Comparison of ENCODE assay signal across 24 cellular contexts in the genomic region with DNA sequence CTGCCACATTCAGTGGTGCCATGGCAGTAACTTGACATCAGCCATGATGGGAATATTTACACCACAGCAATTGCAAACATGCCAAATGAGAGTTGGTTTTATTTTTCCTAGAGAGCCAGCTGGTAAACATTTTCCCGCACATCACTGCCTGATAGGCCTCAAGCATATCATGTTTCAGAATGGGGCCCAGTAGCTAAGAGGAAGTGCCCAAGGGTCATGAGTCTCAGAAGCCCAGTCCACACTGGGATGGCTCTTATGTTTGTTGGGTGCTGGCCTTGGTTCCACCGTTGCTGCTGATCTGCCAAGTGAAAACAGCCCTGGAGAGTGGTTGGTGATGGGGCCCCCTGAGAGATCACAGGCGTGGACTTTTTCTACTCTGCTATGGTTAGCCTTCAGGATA.
"Had no signal": no experiment of that assay in that cellular context is flagged by ENCODE, and none has a peak within 500 bp of the region (broad histone marks: within the 10 kb centered on the region; RNA-seq: fewer than 3 reads in every experiment).

No MANE protein-coding gene starts in this region.

- H3K27ac Mint-ChIP-seq: activated CD4-positive, alpha-beta T cell treated with anti-CD3 and anti-CD28 coated beads, Interleukin-2, amount 10 ng/mL, durations not matched to agents 24 days and 14 days; activated CD8-positive, alpha-beta T cell treated with anti-CD3 and anti-CD28 coated beads for 36 hours; activated T-helper 17 cell treated with anti-CD3 and anti-CD28 coated beads, Interleukin-2, amount 50 U/mL, for 72 hours; endodermal cell; naive thymus-derived CD4-positive, alpha-beta T cell; neural progenitor cell; progenitor cell of endocrine pancreas; stimulated activated naive CD8-positive, alpha-beta T cell treated with anti-CD3 and anti-CD28 coated beads, Interleukin-15, amount 100 ng/mL, for 72 hours had no signal

- H3K4me1 ChIP-seq: body of pancreas, foreskin keratinocyte, neural progenitor cell, right atrium auricular region, suprapubic skin, transverse colon, uterus had no signal

- H3K27me3 ChIP-seq: body of pancreas, left lung, neural progenitor cell, right atrium auricular region, suprapubic skin, transverse colon, uterus had no signal

- ATAC-seq: activated CD8-positive, alpha-beta T cell treated with anti-CD3 and anti-CD28 coated beads for 36 hours; activated T-helper 17 cell treated with anti-CD3 and anti-CD28 coated beads, Interleukin-2, amount 50 U/mL, for 72 hours; body of pancreas; foreskin keratinocyte; left lung; naive thymus-derived CD4-positive, alpha-beta T cell; stimulated activated naive CD8-positive, alpha-beta T cell treated with anti-CD3 and anti-CD28 coated beads, Interleukin-15, amount 100 ng/mL, for 72 hours had no signal

- H3K27ac ChIP-seq: body of pancreas, epithelial cell of prostate, foreskin keratinocyte, left lung, neural progenitor cell, right atrium auricular region, skin epidermis, suprapubic skin, transverse colon, uterus had no signal

- H3K36me3 ChIP-seq: left lung, neural progenitor cell, right atrium auricular region, suprapubic skin, transverse colon, uterus had no signal

- H3K9me3 ChIP-seq: body of pancreas, left lung, right atrium auricular region, suprapubic skin, transverse colon, uterus had no signal

- H3K9ac ChIP-seq: neural progenitor cell had no signal

- H3K9me3 Mint-ChIP-seq: activated CD4-positive, alpha-beta T cell treated with anti-CD3 and anti-CD28 coated beads, Interleukin-2, amount 10 ng/mL, durations not matched to agents 24 days and 14 days; activated CD8-positive, alpha-beta T cell treated with anti-CD3 and anti-CD28 coated beads for 36 hours; activated T-helper 17 cell treated with anti-CD3 and anti-CD28 coated beads, Interleukin-2, amount 50 U/mL, for 72 hours; endodermal cell; neural progenitor cell; stimulated activated naive CD8-positive, alpha-beta T cell treated with anti-CD3 and anti-CD28 coated beads, Interleukin-15, amount 100 ng/mL, for 72 hours had no signal

- H3K27me3 Mint-ChIP-seq: activated CD4-positive, alpha-beta T cell treated with anti-CD3 and anti-CD28 coated beads, Interleukin-2, amount 10 ng/mL, durations not matched to agents 24 days and 14 days had no signal

- H3K4me1 Mint-ChIP-seq: activated CD4-positive, alpha-beta T cell treated with anti-CD3 and anti-CD28 coated beads, Interleukin-2, amount 10 ng/mL, durations not matched to agents 24 days and 14 days; activated T-helper 17 cell treated with anti-CD3 and anti-CD28 coated beads, Interleukin-2, amount 50 U/mL, for 72 hours; endodermal cell; naive thymus-derived CD4-positive, alpha-beta T cell; stimulated activated naive CD8-positive, alpha-beta T cell treated with anti-CD3 and anti-CD28 coated beads, Interleukin-15, amount 100 ng/mL, for 72 hours had no signal

- H3K36me3 Mint-ChIP-seq: naive thymus-derived CD4-positive, alpha-beta T cell; neural progenitor cell had no signal

- H2AFZ ChIP-seq: neural progenitor cell had no signal

- H3K4me2 ChIP-seq: neural progenitor cell had no signal

- H3K4me3 ChIP-seq: body of pancreas, left lung, neural progenitor cell, right atrium auricular region, skin epidermis, suprapubic skin, transverse colon, uterus had no signal

- H3K4me3 Mint-ChIP-seq: activated CD4-positive, alpha-beta T cell treated with anti-CD3 and anti-CD28 coated beads, Interleukin-2, amount 10 ng/mL, durations not matched to agents 24 days and 14 days; activated CD8-positive, alpha-beta T cell treated with anti-CD3 and anti-CD28 coated beads for 36 hours; activated T-helper 17 cell treated with anti-CD3 and anti-CD28 coated beads, Interleukin-2, amount 50 U/mL, for 72 hours; endodermal cell; naive thymus-derived CD4-positive, alpha-beta T cell; neural progenitor cell; stimulated activated naive CD8-positive, alpha-beta T cell treated with anti-CD3 and anti-CD28 coated beads, Interleukin-15, amount 100 ng/mL, for 72 hours had no signal

- DNase-seq: activated CD4-positive, alpha-beta T cell treated with anti-CD3 and anti-CD28 coated beads, Interleukin-2, amount 10 ng/mL, durations not matched to agents 24 days and 14 days; activated CD8-positive, alpha-beta T cell treated with anti-CD3 and anti-CD28 coated beads for 36 hours; activated naive CD4-positive, alpha-beta T cell treated with Interleukin-2 at 50 U/mL for 16 hours; activated T-cell treated with anti-CD3 and anti-CD28 coated beads, Interleukin-2, amount 50 U/mL, for 1 hour; body of pancreas; endodermal cell; foreskin keratinocyte; glutamatergic neuron; hippocampal formation; islet precursor cell; left lung; mammary epithelial cell; naive thymus-derived CD4-positive, alpha-beta T cell; stimulated activated CD4-positive, alpha-beta T cell treated with anti-CD3 and anti-CD28 coated beads, Interleukin-2, amount 100 ng/mL, for 48 hours; stimulated activated naive CD8-positive, alpha-beta T cell treated with anti-CD3 and anti-CD28 coated beads, Interleukin-15, amount 100 ng/mL, for 72 hours; transverse colon; uterus had no signal
